ENCODE assay signal across 8 cellular contexts in genomic region chr15:52183562-52184173, GRCh38. TPM values are rescaled to one million over a fixed set of nuclear protein-coding genes. Genes with fewer than 3 reads are reported as not detected.
DNase-seq lines count a peak whose midpoint lies in the region; ATAC-seq and TF ChIP-seq lines count a peak whose summit lies in the region.

No MANE protein-coding gene starts in this region.

- H3K4me3 ChIP-seq in NB4 (ENCODE audit: low read depth, low read length) = no peak overlapping the region
- no peak overlapping the region for H3K4me3 ChIP-seq in dorsolateral prefrontal cortex
- H3K4me3 ChIP-seq in osteoblast (ENCODE audit: insufficient read depth, low read length) = no peak overlapping the region

- H3K27me3 ChIP-seq in dorsolateral prefrontal cortex (no peaks in the 10 kb centered on the region), osteoblast (ENCODE audit: insufficient read depth, low read length) (no peaks in the 10 kb centered on the region)

- peak; percentile 52 for DNase-seq in activated CD4-positive, alpha-beta T cell treated with anti-CD3 and anti-CD28 coated beads for 36 hours
- DNase-seq in activated CD4-positive, alpha-beta T cell treated with anti-CD3 and anti-CD28 coated beads, Interleukin-2, amount 50 U/mL, for 1 hour = no peak
- DNase-seq in NB4 (ENCODE audit: low read depth) (peak; percentile 25), dorsolateral prefrontal cortex (peak in 1 of 10 donors; percentile 61), osteoblast (ENCODE audit: insufficient read length, low spot score, missing footprints) (peak; percentile 91), NK-92 (lab: John Stamatoyannopoulos, UW; ENCODE audit: unreplicated experiment) (no peak), COLO829 (ENCODE audit: low spot score) (no peak)

- H3K27me3 Mint-ChIP-seq in activated CD4-positive, alpha-beta T cell treated with anti-CD3 and anti-CD28 coated beads for 36 hours = no peaks in the 10 kb centered on the region

- no peak for TF ChIP-seq POLR2A in NB4 (IDR thresholded peaks at IDR 0.05; ENCODE audit: extremely low read depth, insufficient read length)

- CTCF ChIA-PET in activated CD4-positive, alpha-beta T cell treated with anti-CD3 and anti-CD28 coated beads for 36 hours (lab: Charles Lee) = interaction anchor here (0.8 to 2.9 kb wide), 21 partner anchors 10 to 552 kb away, joined by 3 to 19 read pairs (median 3); no protein-coding TSS in a partner anchor

- POLR2A ChIA-PET in activated CD4-positive, alpha-beta T cell treated with anti-CD3 and anti-CD28 coated beads for 36 hours (lab: Charles Lee) = no interaction called here

- H3K79me2 ChIP-seq in osteoblast (ENCODE audit: insufficient read depth, low read length) = no peaks in the 10 kb centered on the region

- no peak overlapping the region for H2AFZ ChIP-seq in osteoblast (ENCODE audit: low read length)

- no peak overlapping the region for H3K27ac Mint-ChIP-seq in activated CD4-positive, alpha-beta T cell treated with anti-CD3 and anti-CD28 coated beads for 36 hours

- H3K9me3 Mint-ChIP-seq in activated CD4-positive, alpha-beta T cell treated with anti-CD3 and anti-CD28 coated beads for 36 hours (ENCODE audit: low read depth) = peaks cover 2% of the 10 kb centered on the region

- H3K27ac ChIP-seq in dorsolateral prefrontal cortex (no peak overlapping the region), osteoblast (ENCODE audit: low read depth, low read length) (no peak overlapping the region)

- no peaks in the 10 kb centered on the region for H3K9me3 ChIP-seq in osteoblast (ENCODE audit: low read depth, low read length)

- H3K4me3 Mint-ChIP-seq in activated CD4-positive, alpha-beta T cell treated with anti-CD3 and anti-CD28 coated beads for 36 hours = no peak overlapping the region

- no peak overlapping the region for H3K4me2 ChIP-seq in osteoblast (ENCODE audit: insufficient read depth, low read length)

- TF ChIP-seq CTCF in NB4 (IDR thresholded peaks at IDR 0.05; ENCODE audit: low read depth, low read length) (peak; percentile 43), dorsolateral prefrontal cortex (IDR thresholded peaks at IDR 0.05 in 54 of 56, conservative IDR thresholded peaks at IDR 0.05 in 2 of 56; ENCODE audit: low read depth in 1 of 56, partially characterized antibody in 56 of 56) (peak in 55 of 56 donors; percentile 37 to 78 (median 61)), osteoblast (IDR thresholded peaks at IDR 0.05; ENCODE audit: extremely low read depth, low read depth, low read length) (peak; percentile 65)

- peaks cover 11% of the 10 kb centered on the region for H3K4me1 Mint-ChIP-seq in activated CD4-positive, alpha-beta T cell treated with anti-CD3 and anti-CD28 coated beads for 36 hours

- ATAC-seq in activated CD4-positive, alpha-beta T cell treated with anti-CD3 and anti-CD28 coated beads for 36 hours = no peak
- ATAC-seq in HG03460 (IDR thresholded peaks at IDR 0.05; ENCODE audit: unreplicated experiment) = no peak

- no peaks in the 10 kb centered on the region for H3K36me3 Mint-ChIP-seq in activated CD4-positive, alpha-beta T cell treated with anti-CD3 and anti-CD28 coated beads for 36 hours (ENCODE audit: low read depth)

- H3K4me1 ChIP-seq in osteoblast (ENCODE audit: insufficient read depth, low read length) = peaks cover 8% of the 10 kb centered on the region

- no peaks in the 10 kb centered on the region for H3K36me3 ChIP-seq in osteoblast (ENCODE audit: insufficient read depth, low read length)

- no peaks in the 10 kb centered on the region for H4K20me1 ChIP-seq in osteoblast (ENCODE audit: insufficient read depth, low read length)

- intact Hi-C loops in activated CD4-positive, alpha-beta T cell treated with anti-CD3 and anti-CD28 coated beads for 36 hours (cut with DNase I, micrococcal nuclease) = loop anchor here in 1 of 2 experiments (5.0 kb wide), 1 partner anchor 44 kb away; no protein-coding TSS in a partner anchor
- intact Hi-C loops in dorsolateral prefrontal cortex (cut with DNase I) = loop anchor here (5.0 kb wide), 2 partner anchors 34 to 161 kb away; no protein-coding TSS in a partner anchor

RNA-seq across cellular contexts. Expression of gene GNB5, which starts 7.5 kb away (rescaled TPM):
- 10 to 100 TPM; 11.8 to 19.6 TPM for total RNA-seq in activated CD4-positive, alpha-beta T cell treated with anti-CD3 and anti-CD28 coated beads for 36 hours
- total RNA-seq in dorsolateral prefrontal cortex (100 to 1,000 TPM in 69 of 120 experiments, 10 to 100 TPM in 51; 35.2 to 150 (median 106) TPM), osteoblast (26.4 and 30.4 TPM in 2 replicates)

Comparison
In these comparisons a context has a peak if more than half of its experiments do, and no peak if none do; other contexts are left out.
1. DNase-seq: peak in activated CD4-positive, alpha-beta T cell treated with anti-CD3 and anti-CD28 coated beads for 36 hours (single experiment), NB4 (single experiment) and osteoblast (single experiment); none in activated CD4-positive, alpha-beta T cell treated with anti-CD3 and anti-CD28 coated beads, Interleukin-2, amount 50 U/mL, for 1 hour (single experiment), NK-92 (single experiment) and COLO829 (single experiment).
2. Peak in every context shown above with its lines, with median percentiles within 50 percentile points of each other: CTCF ChIP-seq.